ENCODE assay signal across 16 cellular contexts in the genomic region with DNA sequence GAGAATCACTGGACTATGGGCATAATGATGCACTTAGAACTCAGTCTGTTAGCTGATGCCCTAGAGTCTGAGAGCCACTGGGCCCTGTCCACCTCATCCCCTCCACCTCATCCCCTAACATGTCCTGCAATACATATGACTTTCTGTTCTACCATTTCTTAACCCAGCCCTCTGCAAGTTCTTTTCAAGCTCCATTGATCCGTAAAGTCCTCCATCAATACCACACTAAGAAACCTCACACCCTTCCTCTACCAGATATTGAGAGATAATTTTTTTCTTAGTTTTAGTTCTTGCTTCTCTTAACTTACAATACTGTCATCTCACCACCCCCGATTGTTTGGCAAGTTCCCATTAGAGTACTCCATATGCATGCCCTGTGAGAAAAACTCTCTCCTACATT. TPM values are rescaled to one million over a fixed set of nuclear protein-coding genes. Genes with fewer than 3 reads are reported as not detected.
DNase-seq lines count a peak whose midpoint lies in the region; ATAC-seq and TF ChIP-seq lines count a peak whose summit lies in the region.
"Had no signal": no experiment of that assay in that cellular context is flagged by ENCODE, and none has a peak within 500 bp of the region (broad histone marks: within the 10 kb centered on the region; RNA-seq: fewer than 3 reads in every experiment).

No MANE protein-coding gene starts in this region.

- no peak for TF ChIP-seq CTCF in lower leg skin (IDR thresholded peaks at IDR 0.05)

- H3K36me3 Mint-ChIP-seq in IgD-negative memory B cell = no peaks in the 10 kb centered on the region
- H3K36me3 Mint-ChIP-seq: naive thymus-derived CD8-positive, alpha-beta T cell; type B pancreatic cell had no signal

- peak overlapping the region in 1 of 3 donors; percentile 3 for H3K27ac Mint-ChIP-seq in IgD-negative memory B cell
- H3K27ac Mint-ChIP-seq: naive thymus-derived CD8-positive, alpha-beta T cell; type B pancreatic cell had no signal

- ATAC-seq in GM18505 (IDR thresholded peaks at IDR 0.05; ENCODE audit: unreplicated experiment) = peak; percentile 54
- peak; percentile 75 for ATAC-seq in GM21381 (IDR thresholded peaks at IDR 0.05; ENCODE audit: unreplicated experiment)
- ATAC-seq in HG02973 (IDR thresholded peaks at IDR 0.05; ENCODE audit: unreplicated experiment) = peak; percentile 61
- ATAC-seq: left ventricle myocardium superior; naive thymus-derived CD8-positive, alpha-beta T cell had no signal

- H3K9me3 Mint-ChIP-seq in IgD-negative memory B cell = no peaks in the 10 kb centered on the region
- H3K9me3 Mint-ChIP-seq: naive thymus-derived CD8-positive, alpha-beta T cell; type B pancreatic cell had no signal

- intact Hi-C loops in lower leg skin (cut with DNase I; ENCODE audit: low total_unique reads) = no loop called here

- DNase-seq in AG08396 (ENCODE audit: low spot score) = no peak
- DNase-seq in NCI-H1694 treated with DMSO at 0.1 percent for 48 hours (lab: John Stamatoyannopoulos, UW) = no peak
- no peak for DNase-seq in lower leg skin (ENCODE audit: low spot score in 2 of 2)
- DNase-seq in AG08395 (ENCODE audit: low spot score) = no peak
- DNase-seq: dorsolateral prefrontal cortex; left ventricle myocardium superior; naive thymus-derived CD8-positive, alpha-beta T cell; NCI-H1417 treated with DMSO at 0.1 percent for 48 hours; NCI-H510A treated with DMSO at 0.1 percent for 48 hours had no signal

- peaks cover 24 to 32% (median 28%) of the 10 kb centered on the region in 3 donors for H3K4me1 Mint-ChIP-seq in IgD-negative memory B cell

- peak overlapping the region in 3 of 4 donors; percentile 24 to 80 (median 44) for H3K4me3 Mint-ChIP-seq in IgD-negative memory B cell
- H3K4me3 Mint-ChIP-seq: naive thymus-derived CD8-positive, alpha-beta T cell; type B pancreatic cell had no signal

- TF ChIP-seq POLR2A in GM18505 (IDR thresholded peaks at IDR 0.05; ENCODE audit: borderline replicate concordance, extremely low read depth, insufficient read depth, insufficient read length) (no peak), lower leg skin (IDR thresholded peaks at IDR 0.05) (no peak)

- H3K4me3 ChIP-seq in lower leg skin (ENCODE audit: low read depth, poor library complexity, severe bottlenecking) = no peak overlapping the region
- H3K4me3 ChIP-seq: dorsolateral prefrontal cortex had no signal

- WGBS in lower leg skin, 2 donors = 81 to 90% methylated on average over 2 of the region's 2 CpGs

- H3K27me3 Mint-ChIP-seq in IgD-negative memory B cell = no peaks in the 10 kb centered on the region

RNA-seq across cellular contexts. Expression of a gene that starts 22.1 kb away (rescaled TPM):
- 0.06 TPM for polyA plus RNA-seq in IgD-negative memory B cell
- total RNA-seq in lower leg skin = not detected
- total RNA-seq: astrocyte; left ventricle myocardium superior; naive thymus-derived CD8-positive, alpha-beta T cell; renal cortical epithelial cell had no signal
- polyA plus RNA-seq: naive thymus-derived CD8-positive, alpha-beta T cell had no signal

RNA-seq across cellular contexts. Expression of a gene that starts 23.4 kb away (rescaled TPM):
- polyA plus RNA-seq in IgD-negative memory B cell = 26.5 TPM
- total RNA-seq in lower leg skin = not detected
- total RNA-seq: astrocyte, renal cortical epithelial cell had no signal
- polyA plus RNA-seq: naive thymus-derived CD8-positive, alpha-beta T cell had no signal
